ENCODE assay signal across 17 cellular contexts in the genomic region with DNA sequence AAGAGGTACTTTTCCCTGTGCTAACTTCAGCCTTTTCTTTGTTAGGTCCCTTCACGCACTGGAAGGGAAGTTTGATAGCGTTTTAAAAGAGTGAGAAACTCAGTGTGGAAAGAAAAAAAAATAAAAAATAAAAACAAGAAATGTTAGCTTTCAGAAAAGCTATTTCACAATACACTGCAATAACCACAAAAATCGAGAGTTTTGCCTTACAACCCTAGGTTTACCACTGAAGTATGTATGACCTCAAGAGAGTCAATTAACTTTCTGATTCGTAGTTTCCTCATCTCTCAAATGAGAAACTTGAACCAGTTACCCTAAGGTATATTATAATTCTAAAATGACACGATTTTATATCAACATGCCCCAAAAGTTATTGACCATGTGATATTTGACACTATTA.
DNase-seq lines count a peak whose midpoint lies in the region.
"Had no signal": no experiment of that assay in that cellular context is flagged by ENCODE, and none has a peak within 500 bp of the region (broad histone marks: within the 10 kb centered on the region; RNA-seq: fewer than 3 reads in every experiment).

No MANE protein-coding gene starts in this region.

- peak; percentile 21 to 66 for DNase-seq in NOMO-1 (lab: John Stamatoyannopoulos, UW; ENCODE audit: unreplicated experiment in 2 of 2)
- DNase-seq in NOMO-1 treated with dmso at 0.1 percent for 144 hours (lab: John Stamatoyannopoulos, UW; ENCODE audit: unreplicated experiment): no peak
- peak; percentile 68 for DNase-seq in NOMO-1 treated with DMSO at 0.1 percent for 48 hours (lab: John Stamatoyannopoulos, UW; ENCODE audit: unreplicated experiment)
- DNase-seq in fibroblast of the conjunctiva (ENCODE audit: low read depth): peak; percentile 30
- peak; percentile 78 for DNase-seq in stromal cell of bone marrow (ENCODE audit: low read depth)
- DNase-seq in NCI-H146 (lab: John Stamatoyannopoulos, UW): no peak
- DNase-seq in activated effector memory CD4-positive, alpha-beta T cell treated with anti-CD3 and anti-CD28 coated beads, Interleukin-2, amount 50 U/mL, for 16 hours: no peak
- DNase-seq in GF-D8 (lab: John Stamatoyannopoulos, UW): no peak
- DNase-seq: activated B cell treated with CpG ODN at 0.5 μM for 24 hours; activated gamma-delta T cell treated with Interleukin-2 at 50 U/mL for 16 hours; naive thymus-derived CD8-positive, alpha-beta T cell; NCI-H1092 treated with DMSO at 0.1 percent for 48 hours; NCI-H2227 treated with DMSO at 0.1 percent for 48 hours; psoas muscle; stimulated activated CD4-positive, alpha-beta T cell treated with anti-CD3 and anti-CD28 coated beads, Interleukin-2, amount 100 ng/mL, for 24 hours; stimulated activated CD8-positive, alpha-beta memory T cell treated with anti-CD3 and anti-CD28 coated beads, Interleukin-4, amount 100 ng/mL, for 48 hours; upper lobe of left lung had no signal

Comparison
In these comparisons a context has a peak if more than half of its experiments do, and no peak if none do; other contexts are left out.
1. DNase-seq: peak in NOMO-1 (2 of 2), NOMO-1 treated with DMSO at 0.1 percent for 48 hours (single experiment), fibroblast of the conjunctiva (single experiment) and stromal cell of bone marrow (single experiment); none in NOMO-1 treated with dmso at 0.1 percent for 144 hours (single experiment), NCI-H146 (single experiment), activated effector memory CD4-positive, alpha-beta T cell treated with anti-CD3 and anti-CD28 coated beads, Interleukin-2, amount 50 U/mL, for 16 hours (single experiment) and GF-D8 (single experiment).